In the genomic region with DNA sequence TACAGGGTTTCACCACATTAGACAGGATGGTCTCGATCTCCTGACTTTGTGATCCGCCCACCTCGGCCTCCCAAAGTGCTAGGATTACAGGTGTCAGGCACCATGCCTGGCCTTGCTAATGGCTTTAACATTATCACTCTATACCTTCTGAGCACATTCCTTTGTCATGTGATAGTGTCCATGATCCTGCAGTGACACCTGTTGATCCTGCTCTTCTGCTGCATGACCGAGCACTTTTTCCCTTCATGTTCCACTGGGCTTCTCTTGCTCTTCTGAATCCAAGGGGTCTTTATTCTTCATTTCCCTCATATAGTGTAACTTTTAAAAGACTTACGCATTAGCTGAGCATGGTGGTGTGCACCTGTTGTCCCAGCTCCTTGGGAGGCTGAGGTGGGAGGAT, we compare ENCODE assay signal across 19 cellular contexts. TPM values are rescaled to one million over a fixed set of nuclear protein-coding genes. Genes with fewer than 3 reads are reported as not detected.
DNase-seq lines count a peak whose midpoint lies in the region; ATAC-seq lines count a peak whose summit lies in the region.
"Had no signal": no experiment of that assay in that cellular context is flagged by ENCODE, and none has a peak within 500 bp of the region (broad histone marks: within the 10 kb centered on the region; RNA-seq: fewer than 3 reads in every experiment).

No MANE protein-coding gene starts in this region.

- H3K4me3 Mint-ChIP-seq in activated CD4-positive, alpha-beta T cell treated with anti-CD3 and anti-CD28 coated beads, Interleukin-2, amount 10 ng/mL, durations not matched to agents 24 days and 14 days: no peak overlapping the region
- peak overlapping the region in 1 of 10 donors; percentile 29 for H3K4me3 Mint-ChIP-seq in naive thymus-derived CD4-positive, alpha-beta T cell
- peak overlapping the region in 1 of 8 donors; percentile 35 for H3K4me3 Mint-ChIP-seq in CD4-positive, alpha-beta memory T cell
- H3K4me3 Mint-ChIP-seq: H9 had no signal

- H3K56ac ChIP-seq in mesendoderm (ENCODE audit: low read length): no peak overlapping the region

- H3K9me3 ChIP-seq in adipocyte (ENCODE audit: control insufficient read depth, low read length): peaks cover 87% of the 10 kb centered on the region
- peaks cover 27 to 82% (median 37%) of the 10 kb centered on the region in 3 experiments for H3K9me3 ChIP-seq in naive thymus-derived CD4-positive, alpha-beta T cell (ENCODE audit: control insufficient read depth in 2 of 3, low read length in 3 of 3)
- H3K9me3 ChIP-seq in subcutaneous abdominal adipose tissue (ENCODE audit: control insufficient read depth in 5 of 5, low read length in 5 of 5): peaks cover 68 to 82% (median 80%) of the 10 kb centered on the region in 5 donors
- peaks cover 19 to 55% of the 10 kb centered on the region in 2 donors for H3K9me3 ChIP-seq in CD4-positive, alpha-beta memory T cell (ENCODE audit: control insufficient read depth in 1 of 2, low read length in 2 of 2)

- no peak overlapping the region for H3K4ac ChIP-seq in mesendoderm (ENCODE audit: low read depth, low read length)

- no peak overlapping the region for H4K8ac ChIP-seq in mesendoderm (ENCODE audit: low read depth, low read length)

- no peak for DNase-seq in activated CD4-positive, alpha-beta T cell treated with anti-CD3 and anti-CD28 coated beads, Interleukin-2, amount 10 ng/mL, durations not matched to agents 24 days and 14 days
- DNase-seq in activated CD4-positive, alpha-beta T cell treated with anti-CD3 and anti-CD28 coated beads, Interleukin-2, amount 50 U/mL, for 1 hour: no peak
- no peak for DNase-seq in adipocyte (ENCODE audit: low read depth)
- no peak for DNase-seq in naive thymus-derived CD4-positive, alpha-beta T cell
- DNase-seq in CD4-positive, alpha-beta memory T cell: no peak
- DNase-seq in epidermal melanocyte (ENCODE audit: insufficient read length, low spot score): no peak
- DNase-seq in mesendoderm: no peak
- DNase-seq: AML-193; CD8-positive, alpha-beta memory T cell; COR-L47; DMS 273 treated with DMSO at 0.1 percent for 48 hours; DMS53; H9; IMR-90 had no signal

- H3K27ac ChIP-seq in naive thymus-derived CD4-positive, alpha-beta T cell (ENCODE audit: low read depth, low read length): no peak overlapping the region
- no peak overlapping the region for H3K27ac ChIP-seq in subcutaneous abdominal adipose tissue (ENCODE audit: low read depth, low read length)
- H3K27ac ChIP-seq in CD4-positive, alpha-beta memory T cell (ENCODE audit: low read depth, low read length): no peak overlapping the region
- H3K27ac ChIP-seq in mesendoderm (ENCODE audit: low read depth, low read length): no peak overlapping the region
- H3K27ac ChIP-seq: 22Rv1, A549 had no signal

- no peak overlapping the region for H2BK5ac ChIP-seq in mesendoderm (ENCODE audit: low read length)

- no peak overlapping the region for H3K18ac ChIP-seq in mesendoderm (ENCODE audit: low read length)

- no peaks in the 10 kb centered on the region for H3K79me2 ChIP-seq in mesendoderm (ENCODE audit: control insufficient read depth, insufficient read depth, low read length)

- H3K36me3 Mint-ChIP-seq in activated CD4-positive, alpha-beta T cell treated with anti-CD3 and anti-CD28 coated beads, Interleukin-2, amount 10 ng/mL, durations not matched to agents 24 days and 14 days (ENCODE audit: low read depth): peaks cover 89% of the 10 kb centered on the region
- peaks cover 49 to 89% (median 84%) of the 10 kb centered on the region in 5 donors for H3K36me3 Mint-ChIP-seq in naive thymus-derived CD4-positive, alpha-beta T cell
- peaks cover 80 to 87% of the 10 kb centered on the region in 2 donors for H3K36me3 Mint-ChIP-seq in CD4-positive, alpha-beta memory T cell

- POLR2A ChIA-PET in naive thymus-derived CD4-positive, alpha-beta T cell (lab: Charles Lee): no interaction called here
- POLR2A ChIA-PET in CD4-positive, alpha-beta memory T cell (lab: Charles Lee; ENCODE audit: partially characterized antibody): interaction anchor here (1.6 kb wide), 1 partner anchor 12 kb away, joined by 4 read pairs; the partner anchor contains the start of gene ZNF268

- no peak overlapping the region for H3K23ac ChIP-seq in mesendoderm (ENCODE audit: low read length)

- H3K79me1 ChIP-seq in mesendoderm (ENCODE audit: low read length): no peaks in the 10 kb centered on the region

- no peak overlapping the region for H2AK5ac ChIP-seq in mesendoderm (ENCODE audit: low read length)

- no peaks in the 10 kb centered on the region for H3K4me1 Mint-ChIP-seq in activated CD4-positive, alpha-beta T cell treated with anti-CD3 and anti-CD28 coated beads, Interleukin-2, amount 10 ng/mL, durations not matched to agents 24 days and 14 days
- H3K4me1 Mint-ChIP-seq in naive thymus-derived CD4-positive, alpha-beta T cell: peaks cover 0 to 6% (median 0%) of the 10 kb centered on the region in 7 donors
- H3K4me1 Mint-ChIP-seq in CD4-positive, alpha-beta memory T cell: peaks cover 0 to 4% (median 2%) of the 10 kb centered on the region in 4 donors
- H3K4me1 Mint-ChIP-seq: H9 had no signal

- no peaks in the 10 kb centered on the region for H3K27me3 Mint-ChIP-seq in activated CD4-positive, alpha-beta T cell treated with anti-CD3 and anti-CD28 coated beads, Interleukin-2, amount 10 ng/mL, durations not matched to agents 24 days and 14 days
- H3K27me3 Mint-ChIP-seq in naive thymus-derived CD4-positive, alpha-beta T cell: no peaks in the 10 kb centered on the region
- H3K27me3 Mint-ChIP-seq in CD4-positive, alpha-beta memory T cell: no peaks in the 10 kb centered on the region
- H3K27me3 Mint-ChIP-seq: CD8-positive, alpha-beta memory T cell had no signal

- H3K27me3 ChIP-seq in adipocyte (replicated peaks; ENCODE audit: control insufficient read depth, insufficient read depth, low read length) (no peaks in the 10 kb centered on the region), subcutaneous abdominal adipose tissue (ENCODE audit: control insufficient read depth in 5 of 5, insufficient read depth in 4 of 5, low read length in 5 of 5) (no peaks in the 10 kb centered on the region), mesendoderm (ENCODE audit: insufficient read depth, low read length, poor library complexity) (no peaks in the 10 kb centered on the region)
- H3K27me3 ChIP-seq in naive thymus-derived CD4-positive, alpha-beta T cell (ENCODE audit: control insufficient read depth in 2 of 2, insufficient read depth in 2 of 2, low read length in 2 of 2): no peaks in the 10 kb centered on the region
- no peaks in the 10 kb centered on the region for H3K27me3 ChIP-seq in CD4-positive, alpha-beta memory T cell (ENCODE audit: insufficient read depth, low read length)

- ATAC-seq in naive thymus-derived CD4-positive, alpha-beta T cell: no peak
- ATAC-seq: A549 had no signal

- H3K9ac ChIP-seq in adipocyte (ENCODE audit: low read length) (no peak overlapping the region), subcutaneous abdominal adipose tissue (ENCODE audit: low read length in 5 of 5) (no peak overlapping the region), mesendoderm (ENCODE audit: low read length) (no peak overlapping the region)

- no peak overlapping the region for H4K5ac ChIP-seq in mesendoderm (ENCODE audit: low read length)

- no peak overlapping the region for H2BK15ac ChIP-seq in mesendoderm (replicated peaks; ENCODE audit: low read depth)

- H3K9me3 Mint-ChIP-seq in activated CD4-positive, alpha-beta T cell treated with anti-CD3 and anti-CD28 coated beads, Interleukin-2, amount 10 ng/mL, durations not matched to agents 24 days and 14 days: peaks cover 27% of the 10 kb centered on the region
- H3K9me3 Mint-ChIP-seq in naive thymus-derived CD4-positive, alpha-beta T cell: peaks cover 19 to 87% (median 73%) of the 10 kb centered on the region in 11 donors
- H3K9me3 Mint-ChIP-seq in CD4-positive, alpha-beta memory T cell: peaks cover 2 to 87% (median 83%) of the 10 kb centered on the region in 8 donors

- no peak overlapping the region for H3K4me2 ChIP-seq in mesendoderm (ENCODE audit: low read length)
- H3K4me2 ChIP-seq: A549 had no signal

- H3K27ac Mint-ChIP-seq in activated CD4-positive, alpha-beta T cell treated with anti-CD3 and anti-CD28 coated beads, Interleukin-2, amount 10 ng/mL, durations not matched to agents 24 days and 14 days: peak overlapping the region; percentile 25
- H3K27ac Mint-ChIP-seq in naive thymus-derived CD4-positive, alpha-beta T cell: no peak overlapping the region
- H3K27ac Mint-ChIP-seq in CD4-positive, alpha-beta memory T cell: no peak overlapping the region
- H3K27ac Mint-ChIP-seq: CD8-positive, alpha-beta memory T cell; H9 had no signal

- H3K36me3 ChIP-seq in adipocyte (ENCODE audit: control insufficient read depth, insufficient read depth, low read length, severe bottlenecking): peaks cover 87% of the 10 kb centered on the region
- peaks cover 68 to 86% (median 68%) of the 10 kb centered on the region in 3 experiments for H3K36me3 ChIP-seq in naive thymus-derived CD4-positive, alpha-beta T cell (ENCODE audit: control insufficient read depth in 2 of 3, insufficient read depth in 3 of 3, low read length in 3 of 3)
- peaks cover 52 to 86% (median 84%) of the 10 kb centered on the region in 5 donors for H3K36me3 ChIP-seq in subcutaneous abdominal adipose tissue (ENCODE audit: control insufficient read depth in 5 of 5, insufficient read depth in 5 of 5, low read length in 5 of 5)
- H3K36me3 ChIP-seq in CD4-positive, alpha-beta memory T cell (ENCODE audit: insufficient read depth, low read length): peaks cover 77% of the 10 kb centered on the region
- peaks cover 26% of the 10 kb centered on the region for H3K36me3 ChIP-seq in mesendoderm (ENCODE audit: control insufficient read depth, insufficient read depth, low read length)

- WGBS in mesendoderm (ENCODE audit: extremely low coverage, insufficient coverage, low lambda C conversion rate): no CpG with 5 or more reads among the region's 5 CpGs

- CTCF ChIA-PET in naive thymus-derived CD4-positive, alpha-beta T cell (lab: Charles Lee): no interaction called here
- CTCF ChIA-PET in CD4-positive, alpha-beta memory T cell (lab: Charles Lee; ENCODE audit: partially characterized antibody): no interaction called here

- H3K4me3 ChIP-seq in adipocyte (ENCODE audit: low read length): peak overlapping the region; percentile 60
- H3K4me3 ChIP-seq in naive thymus-derived CD4-positive, alpha-beta T cell (ENCODE audit: low read length): peak overlapping the region; percentile 19
- H3K4me3 ChIP-seq in subcutaneous abdominal adipose tissue (ENCODE audit: low read depth in 1 of 5, low read length in 5 of 5): peak overlapping the region; percentile 26 to 65 (median 45)
- no peak overlapping the region for H3K4me3 ChIP-seq in CD4-positive, alpha-beta memory T cell (ENCODE audit: low read length in 2 of 2)
- H3K4me3 ChIP-seq in mesendoderm (ENCODE audit: low read length): no peak overlapping the region
- H3K4me3 ChIP-seq: A549 had no signal

- intact Hi-C loops in activated CD4-positive, alpha-beta T cell treated with anti-CD3 and anti-CD28 coated beads, Interleukin-2, amount 10 ng/mL, durations not matched to agents 24 days and 14 days (cut with micrococcal nuclease): no loop called here
- intact Hi-C loops in naive thymus-derived CD4-positive, alpha-beta T cell (cut with micrococcal nuclease): no loop called here
- intact Hi-C loops in CD4-positive, alpha-beta memory T cell (cut with micrococcal nuclease): no loop called here

- H2BK120ac ChIP-seq in mesendoderm (ENCODE audit: low read depth, low read length): no peak overlapping the region

- H3K4me1 ChIP-seq in adipocyte (ENCODE audit: control insufficient read depth, insufficient read depth, low read length) (no peaks in the 10 kb centered on the region), subcutaneous abdominal adipose tissue (ENCODE audit: control insufficient read depth in 5 of 5, insufficient read depth in 5 of 5, low read length in 5 of 5) (no peaks in the 10 kb centered on the region), mesendoderm (ENCODE audit: control insufficient read depth, low read depth, low read length) (no peaks in the 10 kb centered on the region)
- no peaks in the 10 kb centered on the region for H3K4me1 ChIP-seq in naive thymus-derived CD4-positive, alpha-beta T cell (ENCODE audit: control insufficient read depth in 2 of 2, insufficient read depth in 2 of 2, low read length in 2 of 2)
- no peaks in the 10 kb centered on the region for H3K4me1 ChIP-seq in CD4-positive, alpha-beta memory T cell (ENCODE audit: insufficient read depth, low read length)
- H3K4me1 ChIP-seq: A549 had no signal

RNA-seq across cellular contexts. Expression of gene ZNF268, which starts 11.6 kb away (rescaled TPM):
- total RNA-seq in activated CD4-positive, alpha-beta T cell treated with anti-CD3 and anti-CD28 coated beads, Interleukin-2, amount 10 ng/mL, durations not matched to agents 24 days and 14 days: 17.2 and 19.4 TPM in 2 replicates
- 10 to 100 TPM; 13.6 to 38.6 (median 18.6) TPM for total RNA-seq in naive thymus-derived CD4-positive, alpha-beta T cell
- polyA plus RNA-seq in naive thymus-derived CD4-positive, alpha-beta T cell: 10 to 100 TPM; 18.2 to 29.0 TPM
- total RNA-seq in CD4-positive, alpha-beta memory T cell: 10 to 100 TPM; 34.9 to 39.6 TPM
- 10 to 100 TPM; 18.5 to 19.6 TPM for polyA plus RNA-seq in CD4-positive, alpha-beta memory T cell
- 13.7 TPM for polyA plus RNA-seq in mesendoderm (2013, experiment 1 of 2)
- 13.3 TPM for polyA plus RNA-seq in mesendoderm (2013, experiment 2 of 2)

RNA-seq across cellular contexts. Expression of gene ANHX, which starts 42.8 kb away (rescaled TPM):
- not detected in 2 replicates for total RNA-seq in activated CD4-positive, alpha-beta T cell treated with anti-CD3 and anti-CD28 coated beads, Interleukin-2, amount 10 ng/mL, durations not matched to agents 24 days and 14 days
- total RNA-seq in naive thymus-derived CD4-positive, alpha-beta T cell: not detected
- not detected for polyA plus RNA-seq in naive thymus-derived CD4-positive, alpha-beta T cell
- not detected for total RNA-seq in CD4-positive, alpha-beta memory T cell
- not detected for polyA plus RNA-seq in CD4-positive, alpha-beta memory T cell
- not detected for polyA plus RNA-seq in mesendoderm (2013, experiment 1 of 2)
- polyA plus RNA-seq in mesendoderm (2013, experiment 2 of 2): not detected
- total RNA-seq: CD8-positive, alpha-beta memory T cell; H1; H9; IMR-90 had no signal
- polyA plus RNA-seq: A549; BJ; CD8-positive, alpha-beta memory T cell; H1; IMR-90 had no signal

Comparison
In these comparisons a context has a peak if more than half of its experiments do, and no peak if none do; other contexts are left out.
1. H3K4me3 ChIP-seq: peak in adipocyte (single experiment), naive thymus-derived CD4-positive, alpha-beta T cell (single experiment) and subcutaneous abdominal adipose tissue (5 of 5); none in CD4-positive, alpha-beta memory T cell (0 of 2) and mesendoderm (single experiment).